Comparison of ENCODE assay signal across 23 cellular contexts in the genomic region with DNA sequence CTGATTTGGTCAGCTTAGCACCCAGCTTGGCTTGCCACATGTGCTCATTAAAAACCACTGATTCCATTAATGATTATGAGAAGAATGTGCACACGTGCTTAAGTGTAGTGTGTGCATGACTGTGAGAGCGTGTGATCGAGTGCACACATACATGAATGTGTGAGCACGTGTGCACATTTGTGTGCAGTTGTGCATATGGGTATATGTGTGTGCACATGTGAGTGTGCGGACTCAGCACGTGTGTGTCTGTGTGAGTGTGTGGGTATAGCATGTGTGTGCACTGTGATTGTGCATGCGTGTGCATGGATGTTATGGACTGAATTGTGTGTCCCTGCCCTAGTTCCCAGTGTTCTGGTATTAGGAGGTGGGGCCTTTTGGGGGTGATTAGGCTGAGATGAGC.
"Had no signal": no experiment of that assay in that cellular context is flagged by ENCODE, and none has a peak within 500 bp of the region (broad histone marks: within the 10 kb centered on the region; RNA-seq: fewer than 3 reads in every experiment).

No MANE protein-coding gene starts in this region.

- H3K4me3 ChIP-seq: MG63 had no signal

- H3K36me3 ChIP-seq: MG63 had no signal

- H3K9ac ChIP-seq: SK-N-SH had no signal

- H3K27ac ChIP-seq: RWPE1 had no signal

- ATAC-seq: Panc1, PC-3 had no signal

- H3K27me3 ChIP-seq: MG63 had no signal

- H3K4me2 ChIP-seq: SK-N-SH had no signal

- H3K9me3 ChIP-seq: MG63, SK-N-SH had no signal

- DNase-seq: Karpas-422, KG1, MG63, NCI-H1092, NCI-H1105 treated with DMSO at 0.1 percent for 48 hours, NCI-H1417 treated with DMSO at 0.1 percent for 48 hours, NCI-H146, NCI-H1694 treated with DMSO at 0.1 percent for 48 hours, NCI-H1930, NCI-H2081, NCI-H2107, NCI-H2171, NCI-H226, NCI-H446, NCI-H510A, NCI-H524 treated with DMSO at 0.1 percent for 48 hours, NCI-H69, NCI-H774, PC-3, SHP77, SK-N-SH had no signal
